ENCODE assay signal across 1 cellular context in genomic region chrX:72309297-72310071, GRCh38.
TF ChIP-seq lines count a peak whose summit lies in the region.

No MANE protein-coding gene starts in this region.

TF ChIP-seq in HCT116, 20 proteins besides CTCF, POLR2A, EP300 and RAD21 (continued from another document):
- TF ChIP-seq ZBTB33 (IDR thresholded peaks at IDR 0.05; ENCODE audit: extremely low read depth, insufficient replicate concordance, low read length) (no peak), CEBPB (IDR thresholded peaks at IDR 0.05; ENCODE audit: low read depth) (no peak), FOSL1 (IDR thresholded peaks at IDR 0.05; ENCODE audit: low read depth) (no peak), ZFX (IDR thresholded peaks at IDR 0.05) (no peak), ATF3 (IDR thresholded peaks at IDR 0.05) (no peak), ZNF274 (IDR thresholded peaks at IDR 0.05; ENCODE audit: low read depth, low read length) (no peak)
